Comparison of ENCODE assay signal across 16 cellular contexts in the genomic region with DNA sequence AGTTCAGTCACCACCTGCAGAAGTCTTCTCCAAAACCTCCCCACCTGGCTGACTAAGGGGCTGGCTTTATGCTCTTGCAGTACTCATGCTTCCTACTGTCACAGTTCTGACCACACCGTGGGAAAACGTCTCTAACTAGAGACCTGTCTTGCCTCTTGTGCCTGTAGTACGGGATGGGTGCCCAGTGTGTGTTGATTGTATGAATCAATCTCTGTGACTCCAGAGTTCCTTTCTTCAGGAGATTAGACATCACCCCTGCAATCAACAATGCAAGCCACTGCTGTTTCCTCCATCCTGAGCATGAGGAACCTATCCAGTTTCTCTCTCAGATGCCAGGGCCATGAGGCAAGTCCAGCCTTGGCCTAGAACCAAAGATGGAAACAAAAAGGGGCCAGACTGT.
"Had no signal": no experiment of that assay in that cellular context is flagged by ENCODE, and none has a peak within 500 bp of the region (broad histone marks: within the 10 kb centered on the region; RNA-seq: fewer than 3 reads in every experiment).

No MANE protein-coding gene starts in this region.

- H3K27me3 ChIP-seq: cardiac muscle cell, esophagus muscularis mucosa, right lobe of liver, suprapubic skin had no signal

- H3K27me3 Mint-ChIP-seq: natural killer cell treated with Interleukin-12 subunit alpha and Interleukin-12 subunit beta and Interleukin-15 and Interleukin-18, amount 100 ng/mL, for 72 hours; progenitor cell of endocrine pancreas; stimulated activated naive CD8-positive, alpha-beta T cell treated with anti-CD3 and anti-CD28 coated beads, Interleukin-15, Interleukin-2, amounts not matched to agents 100 ng/mL and 50 ng/mL, for 24 hours had no signal

- H3K27ac Mint-ChIP-seq: natural killer cell treated with Interleukin-12 subunit alpha and Interleukin-12 subunit beta and Interleukin-15 and Interleukin-18, amount 100 ng/mL, for 72 hours; progenitor cell of endocrine pancreas; stimulated activated naive CD8-positive, alpha-beta T cell treated with anti-CD3 and anti-CD28 coated beads, Interleukin-15, Interleukin-2, amounts not matched to agents 100 ng/mL and 50 ng/mL, for 24 hours; type B pancreatic cell had no signal

- H3K4me3 Mint-ChIP-seq: natural killer cell treated with Interleukin-12 subunit alpha and Interleukin-12 subunit beta and Interleukin-15 and Interleukin-18, amount 100 ng/mL, for 72 hours; stimulated activated naive CD8-positive, alpha-beta T cell treated with anti-CD3 and anti-CD28 coated beads, Interleukin-15, Interleukin-2, amounts not matched to agents 100 ng/mL and 50 ng/mL, for 24 hours; type B pancreatic cell had no signal

- H3K36me3 Mint-ChIP-seq: natural killer cell treated with Interleukin-12 subunit alpha and Interleukin-12 subunit beta and Interleukin-15 and Interleukin-18, amount 100 ng/mL, for 72 hours; type B pancreatic cell had no signal

- H3K36me3 ChIP-seq: cardiac muscle cell, right lobe of liver, suprapubic skin had no signal

- DNase-seq: activated naive CD4-positive, alpha-beta T cell; aorta; hippocampal formation; left ventricle myocardium superior; mesendoderm; nucleus accumbens; right lobe of liver; T-helper 1 cell; T1000 had no signal

- H3K9me3 ChIP-seq: esophagus muscularis mucosa, right lobe of liver, suprapubic skin had no signal

- H3K4me1 ChIP-seq: right lobe of liver, suprapubic skin had no signal

- H3K4me3 ChIP-seq: cardiac muscle cell, esophagus muscularis mucosa, right lobe of liver, suprapubic skin had no signal

- H3K27ac ChIP-seq: cardiac muscle cell, esophagus muscularis mucosa, right lobe of liver, suprapubic skin had no signal

- H3K9me3 Mint-ChIP-seq: natural killer cell treated with Interleukin-12 subunit alpha and Interleukin-12 subunit beta and Interleukin-15 and Interleukin-18, amount 100 ng/mL, for 72 hours; stimulated activated naive CD8-positive, alpha-beta T cell treated with anti-CD3 and anti-CD28 coated beads, Interleukin-15, Interleukin-2, amounts not matched to agents 100 ng/mL and 50 ng/mL, for 24 hours; type B pancreatic cell had no signal
